8 cellular contexts compared by ENCODE assay signal in the genomic region with DNA sequence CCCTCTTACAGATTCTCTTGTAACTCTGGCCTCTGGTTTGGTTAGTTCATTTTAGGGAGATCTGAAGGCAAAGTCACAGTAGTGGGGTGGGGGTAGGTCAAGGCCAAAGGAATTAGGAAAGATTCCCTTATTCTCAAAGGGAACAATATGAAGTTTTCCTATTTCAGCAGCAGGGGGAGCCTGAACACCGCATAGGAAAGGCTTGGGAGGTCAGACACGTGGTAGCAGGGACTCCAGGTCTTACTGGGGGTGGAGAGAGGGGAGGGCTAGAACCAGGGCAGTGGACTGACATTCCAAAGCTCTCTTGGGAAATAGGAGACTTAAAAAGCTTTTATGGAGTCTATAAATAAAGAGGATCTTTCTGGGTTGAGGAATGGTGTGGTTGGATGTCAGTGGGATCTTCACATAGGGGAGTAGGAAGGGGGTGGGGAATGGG. TPM values are rescaled to one million over a fixed set of nuclear protein-coding genes. Genes with fewer than 3 reads are reported as not detected.
A peak's percentile ranks its signal among the peaks of the same experiment; 100 is the strongest.
DNase-seq lines count a peak whose midpoint lies in the region; ATAC-seq and TF ChIP-seq lines count a peak whose summit lies in the region.

No MANE protein-coding gene starts in this region.

- H3K27me3 Mint-ChIP-seq in CD4-positive, alpha-beta memory T cell: no peaks in the 10 kb centered on the region

- H3K9me3 Mint-ChIP-seq in CD4-positive, alpha-beta memory T cell: no peaks in the 10 kb centered on the region

- H3K27me3 ChIP-seq in CD4-positive, alpha-beta memory T cell (ENCODE audit: insufficient read depth, low read length): no peaks in the 10 kb centered on the region

- intact Hi-C loops in CD4-positive, alpha-beta memory T cell (cut with micrococcal nuclease): loop anchor here (1.0 to 5.0 kb wide), 9 partner anchors 70 to 518 kb away; partner anchors contain the start of genes ANKRD52, NABP2, PYM1 and SMARCC2

- POLR2A ChIA-PET in CD4-positive, alpha-beta memory T cell (lab: Charles Lee; ENCODE audit: partially characterized antibody): interaction anchor here (1.0 to 7.6 kb wide), 16 partner anchors 9 to 381 kb away, joined by 3 to 324 read pairs (median 17); partner anchors contain the start of genes ANKRD52, ESYT1, MYL6 and PA2G4

- no peak overlapping the region for H3K4me3 ChIP-seq in CD4-positive, alpha-beta memory T cell (ENCODE audit: low read length in 2 of 2)
- H3K4me3 ChIP-seq in epithelial cell of proximal tubule (ENCODE audit: low read depth, low read length): peak overlapping the region; percentile 73

- H3K9me3 ChIP-seq in CD4-positive, alpha-beta memory T cell (ENCODE audit: control insufficient read depth in 1 of 2, low read length in 2 of 2): no peaks in the 10 kb centered on the region

- H3K36me3 ChIP-seq in CD4-positive, alpha-beta memory T cell (ENCODE audit: insufficient read depth, low read length): no peaks in the 10 kb centered on the region

- DNase-seq in CD4-positive, alpha-beta memory T cell: peak; percentile 63 to 71 (median 64)
- DNase-seq in HUDEP-2 (lab: John Stamatoyannopoulos, UW; ENCODE audit: unreplicated experiment in 76 of 76): peak in 72 of 76 experiments; percentile 8 to 83 (median 52)
- peak; percentile 78 for DNase-seq in NOMO-1 treated with DMSO at 0.1 percent for 48 hours (lab: John Stamatoyannopoulos, UW; ENCODE audit: unreplicated experiment)
- peak; percentile 39 for DNase-seq in activated T-cell treated with anti-CD3 and anti-CD28 coated beads for 4 hours
- no peak for DNase-seq in epithelial cell of proximal tubule (ENCODE audit: low read depth)
- peak; percentile 43 for DNase-seq in middle frontal gyrus (ENCODE audit: extremely low spot score, low spot score)
- peak; percentile 24 to 64 (median 56) for DNase-seq in stimulated activated naive CD4-positive, alpha-beta T cell (lab: John Stamatoyannopoulos, UW)

- H3K27ac ChIP-seq in CD4-positive, alpha-beta memory T cell (ENCODE audit: low read depth, low read length): peak overlapping the region; percentile 89

- H3K4me3 Mint-ChIP-seq in CD4-positive, alpha-beta memory T cell: peak overlapping the region; percentile 95 to 99 (median 98)

- no peak for ATAC-seq in GM18868 (IDR thresholded peaks at IDR 0.05; ENCODE audit: unreplicated experiment)

- peak; percentile 83 for TF ChIP-seq CTCF in epithelial cell of proximal tubule (conservative IDR thresholded peaks at IDR 0.05; ENCODE audit: low read depth, low read length)

- H3K36me3 Mint-ChIP-seq in CD4-positive, alpha-beta memory T cell: peaks cover 19 to 32% of the 10 kb centered on the region in 2 donors

- H3K27ac Mint-ChIP-seq in CD4-positive, alpha-beta memory T cell: peak overlapping the region; percentile 94 to 100 (median 99)

- H3K4me1 Mint-ChIP-seq in CD4-positive, alpha-beta memory T cell: peaks cover 25 to 52% (median 36%) of the 10 kb centered on the region in 4 donors

- peaks cover 40% of the 10 kb centered on the region for H3K4me1 ChIP-seq in CD4-positive, alpha-beta memory T cell (ENCODE audit: insufficient read depth, low read length)

- CTCF ChIA-PET in CD4-positive, alpha-beta memory T cell (lab: Charles Lee; ENCODE audit: partially characterized antibody): interaction anchor here (0.6 to 13.2 kb wide), 33 partner anchors 9 to 381 kb away, joined by 3 to 264 read pairs (median 8); partner anchors contain the start of genes ANKRD52, CNPY2, COQ10A and ESYT1

RNA-seq across cellular contexts. Expression of gene ZC3H10, which starts 1.3 kb away (rescaled TPM):
- 10 to 100 TPM; 16.3 to 19.6 TPM for total RNA-seq in CD4-positive, alpha-beta memory T cell
- 1 to 10 TPM in 1 of 2 donors, under 1 TPM in 1; 0.27 to 3.9 TPM for polyA plus RNA-seq in CD4-positive, alpha-beta memory T cell
- total RNA-seq in epithelial cell of proximal tubule: 1.8 and 2.7 TPM in 2 replicates

RNA-seq across cellular contexts. Expression of gene RPL41, which starts 2.9 kb away (rescaled TPM):
- total RNA-seq in CD4-positive, alpha-beta memory T cell: 1,000 to 10,000 TPM; 5,438 to 5,728 TPM
- polyA plus RNA-seq in CD4-positive, alpha-beta memory T cell: 1,000 to 10,000 TPM; 6,058 to 8,691 TPM
- total RNA-seq in epithelial cell of proximal tubule: 3,901 and 5,792 TPM in 2 replicates

RNA-seq across cellular contexts. Expression of gene ESYT1, which starts 8.7 kb away (rescaled TPM):
- 100 to 1,000 TPM; 249 to 258 TPM for total RNA-seq in CD4-positive, alpha-beta memory T cell
- polyA plus RNA-seq in CD4-positive, alpha-beta memory T cell: 100 to 1,000 TPM; 395 to 690 TPM
- total RNA-seq in epithelial cell of proximal tubule: 384 and 464 TPM in 2 replicates

RNA-seq across cellular contexts. Expression of gene PA2G4, which starts 15.0 kb away (rescaled TPM):
- 100 to 1,000 TPM; 106 to 108 TPM for total RNA-seq in CD4-positive, alpha-beta memory T cell
- 100 to 1,000 TPM; 204 to 223 TPM for polyA plus RNA-seq in CD4-positive, alpha-beta memory T cell
- total RNA-seq in epithelial cell of proximal tubule: 230 and 332 TPM in 2 replicates

RNA-seq across cellular contexts. Expression of gene MYL6B, which starts 33.0 kb away (rescaled TPM):
- total RNA-seq in CD4-positive, alpha-beta memory T cell: 1 to 10 TPM; 2.6 to 3.4 TPM
- polyA plus RNA-seq in CD4-positive, alpha-beta memory T cell: 1 to 10 TPM; 1.8 to 4.8 TPM
- 119 and 133 TPM in 2 replicates for total RNA-seq in epithelial cell of proximal tubule
